ENCODE assay signal across 11 cellular contexts in the genomic region with DNA sequence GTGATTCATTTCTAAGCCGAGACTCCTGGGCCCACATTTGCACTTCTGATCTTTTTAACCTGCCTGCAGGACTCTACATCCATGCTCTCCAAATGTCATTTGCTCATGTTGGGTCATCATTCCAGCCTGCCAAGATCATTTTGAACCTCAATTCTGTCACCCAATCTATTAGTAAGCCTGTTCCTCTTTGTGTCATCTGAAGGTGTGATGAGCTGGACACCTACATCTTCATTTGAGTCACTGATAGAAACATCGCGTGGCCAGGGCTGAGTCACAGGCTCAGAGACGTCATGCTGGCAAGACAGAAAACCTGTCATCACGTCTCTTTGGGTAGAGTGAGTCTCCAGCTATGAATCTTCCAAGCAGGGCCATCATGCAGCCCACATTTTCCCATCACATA.
DNase-seq lines count a peak whose midpoint lies in the region; ATAC-seq and TF ChIP-seq lines count a peak whose summit lies in the region.
"Had no signal": no experiment of that assay in that cellular context is flagged by ENCODE, and none has a peak within 500 bp of the region (broad histone marks: within the 10 kb centered on the region; RNA-seq: fewer than 3 reads in every experiment).

No MANE protein-coding gene starts in this region.

- H3K79me2 ChIP-seq in neural progenitor cell (ENCODE audit: low read depth) = no peaks in the 10 kb centered on the region

- no peak overlapping the region for H3K4me3 ChIP-seq in fibroblast of the aortic adventitia (ENCODE audit: low read depth, low read length)
- no peak overlapping the region for H3K4me3 ChIP-seq in neural progenitor cell
- H3K4me3 ChIP-seq: dorsolateral prefrontal cortex, heart left ventricle had no signal

- H3K4me1 Mint-ChIP-seq in stimulated activated effector memory CD8-positive, alpha-beta T cell treated with anti-CD3 and anti-CD28 coated beads, Interleukin-12 subunit alpha, Interleukin-12 subunit beta, amount 100 ng/mL, for 72 hours = peaks cover 40% of the 10 kb centered on the region
- H3K4me1 Mint-ChIP-seq in neural progenitor cell = no peaks in the 10 kb centered on the region

- H3K9me3 Mint-ChIP-seq in stimulated activated effector memory CD8-positive, alpha-beta T cell treated with anti-CD3 and anti-CD28 coated beads, Interleukin-12 subunit alpha, Interleukin-12 subunit beta, amount 100 ng/mL, for 72 hours = no peaks in the 10 kb centered on the region
- no peaks in the 10 kb centered on the region for H3K9me3 Mint-ChIP-seq in neural progenitor cell

- peaks cover 31% of the 10 kb centered on the region for H3K27me3 Mint-ChIP-seq in neural progenitor cell (ENCODE audit: insufficient read depth, low read depth)

- H3K4me3 Mint-ChIP-seq in stimulated activated effector memory CD8-positive, alpha-beta T cell treated with anti-CD3 and anti-CD28 coated beads, Interleukin-12 subunit alpha, Interleukin-12 subunit beta, amount 100 ng/mL, for 72 hours = peak overlapping the region; percentile 28
- H3K4me3 Mint-ChIP-seq in neural progenitor cell = no peak overlapping the region

- H3K27me3 ChIP-seq in neural progenitor cell = peaks cover 100% of the 10 kb centered on the region

- no peak overlapping the region for H3K27ac ChIP-seq in neural progenitor cell
- H3K27ac ChIP-seq: dorsolateral prefrontal cortex, heart left ventricle had no signal

- H2AFZ ChIP-seq in neural progenitor cell (replicated peaks) = no peak overlapping the region

- no peaks in the 10 kb centered on the region for H3K36me3 ChIP-seq in neural progenitor cell
- H3K36me3 ChIP-seq: heart left ventricle had no signal

- peak; percentile 95 to 96 for ATAC-seq in activated CD4-positive, CD25-positive, alpha-beta regulatory T cell treated with anti-CD3 and anti-CD28 coated beads, Interleukin-2, amount 50 U/mL, for 24 hours
- peak; percentile 99 for ATAC-seq in stimulated activated effector memory CD8-positive, alpha-beta T cell treated with anti-CD3 and anti-CD28 coated beads, Interleukin-12 subunit alpha, Interleukin-12 subunit beta, amount 100 ng/mL, for 72 hours
- ATAC-seq: heart left ventricle had no signal

- H4K20me1 ChIP-seq in neural progenitor cell (ENCODE audit: low read depth) = no peaks in the 10 kb centered on the region

- H3K9me3 ChIP-seq in neural progenitor cell (ENCODE audit: low read depth) = no peaks in the 10 kb centered on the region
- H3K9me3 ChIP-seq: heart left ventricle had no signal

- H3K9ac ChIP-seq in neural progenitor cell = no peak overlapping the region

- TF ChIP-seq CTCF in fibroblast of the aortic adventitia (IDR thresholded peaks at IDR 0.05; ENCODE audit: insufficient read depth, low read length) (no peak), neural progenitor cell (IDR thresholded peaks at IDR 0.05) (no peak)

- no peak overlapping the region for H3K4me2 ChIP-seq in neural progenitor cell

- no peaks in the 10 kb centered on the region for H3F3A ChIP-seq in neural progenitor cell (ENCODE audit: low read depth)

- H3K36me3 Mint-ChIP-seq in stimulated activated effector memory CD8-positive, alpha-beta T cell treated with anti-CD3 and anti-CD28 coated beads, Interleukin-12 subunit alpha, Interleukin-12 subunit beta, amount 100 ng/mL, for 72 hours = no peaks in the 10 kb centered on the region
- H3K36me3 Mint-ChIP-seq in neural progenitor cell = no peaks in the 10 kb centered on the region

- DNase-seq in activated T-cell treated with anti-CD3 and anti-CD28 coated beads for 24 hours (ENCODE audit: low read depth) (peak; percentile 57), activated T-cell treated with anti-CD3 and anti-CD28 coated beads for 4 hours (no peak), fibroblast of the aortic adventitia (ENCODE audit: low read depth) (peak; percentile 6), GM19240 (ENCODE audit: insufficient read length, low spot score) (no peak), NCI-H69 (lab: John Stamatoyannopoulos, UW) (no peak), neural progenitor cell (ENCODE audit: low spot score) (no peak)
- peak; percentile 40 to 80 for DNase-seq in stimulated activated effector memory CD8-positive, alpha-beta T cell treated with anti-CD3 and anti-CD28 coated beads, Interleukin-12 subunit alpha, Interleukin-12 subunit beta, amount 100 ng/mL, for 72 hours (ENCODE audit: low spot score in 2 of 2)
- DNase-seq: heart left ventricle, NCI-H748 treated with DMSO at 0.1 percent for 48 hours had no signal

- peak overlapping the region; percentile 13 for H3K27ac Mint-ChIP-seq in stimulated activated effector memory CD8-positive, alpha-beta T cell treated with anti-CD3 and anti-CD28 coated beads, Interleukin-12 subunit alpha, Interleukin-12 subunit beta, amount 100 ng/mL, for 72 hours
- no peak overlapping the region for H3K27ac Mint-ChIP-seq in neural progenitor cell

- H3K4me1 ChIP-seq in neural progenitor cell = no peaks in the 10 kb centered on the region
- H3K4me1 ChIP-seq: heart left ventricle had no signal

Comparison
In these comparisons a context has a peak if more than half of its experiments do, and no peak if none do; other contexts are left out.
1. DNase-seq: peak in activated T-cell treated with anti-CD3 and anti-CD28 coated beads for 24 hours (single experiment), fibroblast of the aortic adventitia (single experiment) and stimulated activated effector memory CD8-positive, alpha-beta T cell treated with anti-CD3 and anti-CD28 coated beads, Interleukin-12 subunit alpha, Interleukin-12 subunit beta, amount 100 ng/mL, for 72 hours (2 of 2); none in activated T-cell treated with anti-CD3 and anti-CD28 coated beads for 4 hours (single experiment), GM19240 (single experiment), NCI-H69 (single experiment) and neural progenitor cell (single experiment).